8 cellular contexts compared by ENCODE assay signal in the genomic region with DNA sequence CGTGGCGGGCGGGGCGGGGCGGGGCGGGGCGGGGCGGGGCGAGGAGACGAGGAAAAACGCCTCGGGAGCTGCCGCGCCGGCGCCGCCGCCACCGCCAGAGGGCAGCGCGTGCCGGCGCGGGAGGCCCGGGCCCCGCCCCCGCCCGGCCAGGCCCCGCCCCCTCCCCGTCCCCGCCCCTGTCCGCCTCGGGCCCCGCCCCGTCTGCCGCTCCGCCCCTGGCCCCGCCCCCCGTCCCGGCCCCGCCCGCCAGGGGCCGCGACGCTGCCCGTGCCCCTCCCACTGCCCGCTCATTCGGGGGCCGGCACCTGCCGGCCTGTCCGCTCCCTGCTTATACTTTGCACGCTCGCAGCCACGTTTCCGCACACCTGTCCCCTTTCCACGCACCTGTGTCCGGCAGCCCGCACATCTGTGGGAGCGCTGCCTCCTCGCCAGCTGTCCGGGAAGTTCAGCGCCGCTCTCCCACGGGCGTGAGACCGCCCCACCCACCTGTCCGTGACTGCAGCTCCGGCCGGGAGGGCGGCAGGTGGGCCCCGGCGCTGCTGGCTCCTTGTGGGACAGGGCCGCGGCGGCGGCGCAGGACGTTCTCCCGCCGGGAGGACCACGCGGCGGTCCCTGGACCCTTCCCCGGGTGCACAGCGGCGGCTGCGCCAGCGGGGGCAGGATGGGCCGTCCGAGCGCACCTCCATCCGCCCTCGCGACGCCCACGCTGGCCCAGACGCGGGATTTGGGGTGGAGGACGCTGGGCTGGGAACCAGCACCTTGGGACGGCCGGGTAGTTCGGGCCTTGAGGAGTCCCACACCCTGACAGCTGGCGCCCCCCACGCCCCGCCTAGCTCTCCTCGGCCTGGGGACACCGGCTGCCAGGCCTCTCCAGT. TPM values are rescaled to one million over a fixed set of nuclear protein-coding genes. Genes with fewer than 3 reads are reported as not detected.
DNase-seq lines count a peak whose midpoint lies in the region; ATAC-seq and TF ChIP-seq lines count a peak whose summit lies in the region.

No MANE protein-coding gene starts in this region.

- ATAC-seq in GM19395 (IDR thresholded peaks at IDR 0.05; ENCODE audit: unreplicated experiment) (peak; percentile 39), left lobe of liver (peak; percentile 75)

- peak; percentile 23 for TF ChIP-seq CTCF in choroid plexus epithelial cell (conservative IDR thresholded peaks at IDR 0.05; ENCODE audit: low read depth, low read length)

- peak overlapping the region; percentile 62 for H3K4me3 ChIP-seq in choroid plexus epithelial cell (ENCODE audit: low read depth, low read length)

- DNase-seq in Ammon's horn (ENCODE audit: low spot score) = peak; percentile 75
- peak; percentile 25 to 26 for DNase-seq in Kasumi-1 (lab: John Stamatoyannopoulos, UW)
- peak; percentile 52 to 54 for DNase-seq in activated CD4-positive, alpha-beta T cell treated with anti-CD3 and anti-CD28 coated beads for 24 hours (ENCODE audit: low read depth in 2 of 2)
- DNase-seq in choroid plexus epithelial cell (ENCODE audit: low read depth) = peak; percentile 61
- peak; percentile 83 for DNase-seq in left lobe of liver (ENCODE audit: low spot score)
- DNase-seq in stimulated activated CD4-positive, alpha-beta T cell treated with anti-CD3 and anti-CD28 coated beads, Interleukin-2, amount 100 ng/mL, for 24 hours = peak; percentile 73 to 79
- no peak for DNase-seq in NCI-H2107 treated with DMSO at 0.1 percent for 48 hours (lab: John Stamatoyannopoulos, UW; ENCODE audit: unreplicated experiment)

RNA-seq across cellular contexts. Expression of gene FGFRL1, which starts 1.5 kb away (rescaled TPM):
- total RNA-seq in left lobe of liver = 64.8 TPM

RNA-seq across cellular contexts. Expression of gene SLC26A1, which starts 16.7 kb away (rescaled TPM):
- 40.6 TPM for total RNA-seq in left lobe of liver

RNA-seq across cellular contexts. Expression of gene IDUA, which starts 23.0 kb away (rescaled TPM):
- 12.9 TPM for total RNA-seq in left lobe of liver

RNA-seq across cellular contexts. Expression of gene DGKQ, which starts 36.5 kb away (rescaled TPM):
- 7.0 TPM for total RNA-seq in left lobe of liver
